In genomic region chr9:122186301-122186700, GRCh38 we compare ENCODE assay signal across 1 cellular context.
TF ChIP-seq lines count a peak whose summit lies in the region.

No MANE protein-coding gene starts in this region.

TF ChIP-seq in HepG2, 621 proteins besides CTCF, POLR2A, EP300 and RAD21 (continues in another document):
- TF ChIP-seq CEBPZ (IDR thresholded peaks at IDR 0.05; ENCODE audit: low read length) (no peak), PAXIP1 (CRISPR knock-in tag; conservative IDR thresholded peaks at IDR 0.05) (peak; percentile 43), MAFK (conservative IDR thresholded peaks at IDR 0.05 in 1 of 2, IDR thresholded peaks at IDR 0.05 in 1 of 2; ENCODE audit: low read length in 2 of 2) (no peak), NFKB2 (CRISPR knock-in tag; IDR thresholded peaks at IDR 0.05; ENCODE audit: borderline replicate concordance) (no peak), RARA (CRISPR knock-in tag; IDR thresholded peaks at IDR 0.05) (peak; percentile 27; the same call in 1 of the 2 replicates), HNF4A (CRISPR knock-in tag; IDR thresholded peaks at IDR 0.05) (peak; percentile 74), PPARG (CRISPR knock-in tag; conservative IDR thresholded peaks at IDR 0.05) (peak; percentile 58; the same call in 1 of the 2 replicates), ARID5B (CRISPR knock-in tag; IDR thresholded peaks at IDR 0.05) (0 out of 2 replicates have a peak, but pooled peaks have one; percentile 30), STAG1 (CRISPR knock-in tag; IDR thresholded peaks at IDR 0.05) (peak; percentile 63), MEIS2 (CRISPR knock-in tag; IDR thresholded peaks at IDR 0.05) (peak; percentile 49; the same call in 1 of the 2 replicates), MAX (IDR thresholded peaks at IDR 0.05) (peak; percentile 14; the same call in 1 of the 2 replicates), LCORL (IDR thresholded peaks at IDR 0.05) (no peak), LCORL (CRISPR knock-in tag; IDR thresholded peaks at IDR 0.05) (peak; percentile 23; the same call in 1 of the 2 replicates), ZFX (CRISPR knock-in tag; IDR thresholded peaks at IDR 0.05; ENCODE audit: low read depth) (peak; percentile 24; the same call in 1 of the 2 replicates), PLSCR1 (CRISPR knock-in tag; IDR thresholded peaks at IDR 0.05; ENCODE audit: borderline replicate concordance) (no peak), ZNF574 (CRISPR knock-in tag; IDR thresholded peaks at IDR 0.05) (no peak), HMGXB4 (CRISPR knock-in tag; IDR thresholded peaks at IDR 0.05; ENCODE audit: borderline replicate concordance in 1 of 2, low read depth in 1 of 2) (0 out of 4 replicates have a peak, but pooled peaks have one; percentile 25 to 34), PHF21A (CRISPR knock-in tag; IDR thresholded peaks at IDR 0.05) (peak; percentile 74), SSRP1 (CRISPR knock-in tag; IDR thresholded peaks at IDR 0.05) (no peak), THAP7 (CRISPR knock-in tag; IDR thresholded peaks at IDR 0.05) (no peak), ZNF766 (CRISPR knock-in tag; IDR thresholded peaks at IDR 0.05; ENCODE audit: borderline replicate concordance) (0 out of 2 replicates have a peak, but pooled peaks have one; percentile 35), MIXL1 (CRISPR knock-in tag; IDR thresholded peaks at IDR 0.05) (no peak), ERF (CRISPR knock-in tag; IDR thresholded peaks at IDR 0.05) (peak; percentile 58; the same call in 1 of the 2 replicates), ZNF788 (CRISPR knock-in tag; IDR thresholded peaks at IDR 0.05; ENCODE audit: borderline replicate concordance) (0 out of 2 replicates have a peak, but pooled peaks have one; percentile 55), NFIC (IDR thresholded peaks at IDR 0.05; ENCODE audit: low read length) (no peak), CAMTA2 (CRISPR knock-in tag; IDR thresholded peaks at IDR 0.05; ENCODE audit: borderline replicate concordance) (no peak), ZBTB8A (CRISPR knock-in tag; IDR thresholded peaks at IDR 0.05; ENCODE audit: borderline replicate concordance, low read depth) (no peak), RXRB (CRISPR knock-in tag; IDR thresholded peaks at IDR 0.05; ENCODE audit: borderline replicate concordance) (peak; percentile 33; the same call in 1 of the 2 replicates), PATZ1 (CRISPR knock-in tag; IDR thresholded peaks at IDR 0.05) (no peak), GLMP (CRISPR knock-in tag; IDR thresholded peaks at IDR 0.05; ENCODE audit: borderline replicate concordance) (no peak), KAT8 (CRISPR knock-in tag; IDR thresholded peaks at IDR 0.05) (no peak)
